ENCODE assay signal across 1 cellular context in genomic region chr22:26501996-26502395, GRCh38.
TF ChIP-seq lines count a peak whose summit lies in the region.

No MANE protein-coding gene starts in this region.

TF ChIP-seq in endothelial cell of umbilical vein, 7 proteins besides CTCF, POLR2A, EP300 and RAD21:
- TF ChIP-seq POLR2AphosphoS5 (IDR thresholded peaks at IDR 0.05; ENCODE audit: insufficient read depth, low read depth, low read length) (no peak), EZH2 (IDR thresholded peaks at IDR 0.05; ENCODE audit: borderline replicate concordance, low read depth, low read length, severe bottlenecking) (no peak), GATA2 (IDR thresholded peaks at IDR 0.05; ENCODE audit: insufficient read depth, insufficient read length, low read depth, low read length) (no peak), FOS (IDR thresholded peaks at IDR 0.05; ENCODE audit: borderline replicate concordance, insufficient read depth, low read length) (no peak), MAX (IDR thresholded peaks at IDR 0.05; ENCODE audit: insufficient read depth, insufficient read length) (no peak), JUN (IDR thresholded peaks at IDR 0.05; ENCODE audit: borderline replicate concordance, insufficient read depth, insufficient read length, low read depth) (no peak), MYC (IDR thresholded peaks at IDR 0.05; ENCODE audit: low read depth, low read length) (no peak)
